12 cellular contexts compared by ENCODE assay signal in genomic region chr14:79280400-79280670, GRCh38.
A peak's percentile ranks its signal among the peaks of the same experiment; 100 is the strongest.
DNase-seq lines count a peak whose midpoint lies in the region; ATAC-seq and TF ChIP-seq lines count a peak whose summit lies in the region.
"Had no signal": no experiment of that assay in that cellular context is flagged by ENCODE, and none has a peak within 500 bp of the region (broad histone marks: within the 10 kb centered on the region; RNA-seq: fewer than 3 reads in every experiment).

No MANE protein-coding gene starts in this region.

- no peak overlapping the region for H4K5ac ChIP-seq in IMR-90 (ENCODE audit: low read depth, low read length)

- H3K4me2 ChIP-seq in IMR-90 (ENCODE audit: low read depth, low read length), result peak overlapping the region; percentile 89
- H3K4me2 ChIP-seq in mesenchymal stem cell (ENCODE audit: low read length, poor library complexity, severe bottlenecking), result peak overlapping the region; percentile 100
- H3K4me2 ChIP-seq: PC-9 had no signal

- no peak for TF ChIP-seq RAD21 in IMR-90 (IDR thresholded peaks at IDR 0.05; ENCODE audit: low read length)

- H4K20me1 ChIP-seq in IMR-90 (ENCODE audit: insufficient read depth, low read length), result no peaks in the 10 kb centered on the region

- H2BK12ac ChIP-seq in mesenchymal stem cell (ENCODE audit: low read length in 2 of 2), result no peak overlapping the region

- in situ Hi-C loops in IMR-90 (cut with MboI; ENCODE audit: low sequenced_read_pairs) (no loop called here), HAP-1 (cut with MboI; ENCODE audit: low sequenced_read_pairs) (no loop called here)

- H4K8ac ChIP-seq in IMR-90 (ENCODE audit: low read depth in 2 of 2, low read length in 2 of 2) (no peak overlapping the region), mesenchymal stem cell (ENCODE audit: low read length) (no peak overlapping the region)

- H3K4me3 ChIP-seq in IMR-90 (ENCODE audit: insufficient read depth, low read depth, low read length), result peak overlapping the region; percentile 88
- H3K4me3 ChIP-seq in coronary artery, result peak overlapping the region; percentile 70
- H3K4me3 ChIP-seq in mesenchymal stem cell (ENCODE audit: insufficient read depth in 1 of 2, low read depth in 1 of 2, low read length in 2 of 2), result no peak overlapping the region
- H3K4me3 ChIP-seq in stomach, result peak overlapping the region; percentile 59 to 62 (median 60)
- H3K4me3 ChIP-seq in HAP-1, result no peak overlapping the region
- H3K4me3 ChIP-seq: PC-9 had no signal

- H2BK5ac ChIP-seq in IMR-90 (ENCODE audit: low read depth, low read length, poor library complexity, severe bottlenecking) (no peak overlapping the region), mesenchymal stem cell (ENCODE audit: low read depth, low read length, poor library complexity, severe bottlenecking) (no peak overlapping the region)

- POLR2A ChIA-PET in IMR-90 (lab: Charles Lee; ENCODE audit: unreplicated experiment), result no interaction called here

- TF ChIP-seq POLR2A in IMR-90 (IDR thresholded peaks at IDR 0.05; ENCODE audit: low read depth, low read length), result no peak
- TF ChIP-seq POLR2A in stomach (IDR thresholded peaks at IDR 0.05), result no peak

- TF ChIP-seq CTCF in IMR-90 (conservative IDR thresholded peaks at IDR 0.05; ENCODE audit: low read depth, low read length) (no peak), coronary artery (IDR thresholded peaks at IDR 0.05) (no peak), stomach (IDR thresholded peaks at IDR 0.05) (no peak)

- H4K91ac ChIP-seq in IMR-90 (ENCODE audit: insufficient read depth, low read depth, low read length) (no peak overlapping the region), mesenchymal stem cell (ENCODE audit: low read length) (no peak overlapping the region)

- H3K27me3 ChIP-seq in IMR-90 (ENCODE audit: control insufficient read depth, insufficient read depth, low read length), result peaks cover 20% of the 10 kb centered on the region
- H3K27me3 ChIP-seq in mesenchymal stem cell (ENCODE audit: control insufficient read depth in 1 of 2, insufficient read depth in 1 of 2, low read length in 2 of 2), result peaks cover 49 to 72% of the 10 kb centered on the region in 2 experiments
- H3K27me3 ChIP-seq in stomach, result peaks cover 0 to 51% (median 19%) of the 10 kb centered on the region in 3 donors
- H3K27me3 ChIP-seq in HAP-1 (ENCODE audit: low read depth), result peaks cover 15% of the 10 kb centered on the region

- H3K4ac ChIP-seq in IMR-90 (ENCODE audit: low read depth, low read length), result no peak overlapping the region
- H3K4ac ChIP-seq in mesenchymal stem cell (ENCODE audit: low read depth in 1 of 2, low read length in 2 of 2), result no peak overlapping the region

- H3K79me1 ChIP-seq in IMR-90 (ENCODE audit: low read depth in 1 of 2, low read length in 2 of 2) (peaks cover 0 to 3% of the 10 kb centered on the region in 2 experiments; a peak in 1 of 4 replicates), mesenchymal stem cell (replicated peaks; ENCODE audit: low read length, poor library complexity, severe bottlenecking) (no peaks in the 10 kb centered on the region)

- no peak for DNase-seq in IMR-90
- DNase-seq in coronary artery (ENCODE audit: low spot score), result no peak
- no peak for DNase-seq in mesenchymal stem cell
- no peak for DNase-seq in stomach
- no peak for DNase-seq in NAMALWA (ENCODE audit: low spot score)
- DNase-seq in stimulated activated CD4-positive, alpha-beta T cell treated with anti-CD3 and anti-CD28 coated beads, Interleukin-4, amount 100 ng/mL, for 1 hour, result no peak
- no peak for DNase-seq in HAP-1 (ENCODE audit: low spot score in 2 of 2)
- DNase-seq: amniotic stem cell; DND-41; NCI-H1436 treated with DMSO at 0.1 percent for 48 hours; PC-9; stimulated activated naive CD8-positive, alpha-beta T cell treated with anti-CD3 and anti-CD28 coated beads, Interleukin-15, amount 100 ng/mL, for 72 hours had no signal

- 0% methylated on average over 1 of the region's 8 CpGs; no CpG with 5 or more reads in 1 of the 2 experiments for WGBS in IMR-90 (ENCODE audit: extremely low coverage in 2 of 2, insufficient read length in 1 of 2), 2 experiments
- 13% methylated on average over 8 of the region's 8 CpGs for WGBS in mesenchymal stem cell
- 4 to 10% (median 6%) methylated on average over 8 of the region's 8 CpGs for whole genome bisulfite sequencing in stomach, 5 donors

- no peaks in the 10 kb centered on the region for H3K9me3 ChIP-seq in IMR-90 (ENCODE audit: control insufficient read depth, insufficient read depth, low read length)
- no peaks in the 10 kb centered on the region for H3K9me3 ChIP-seq in mesenchymal stem cell (ENCODE audit: control insufficient read depth, low read length)
- no peaks in the 10 kb centered on the region for H3K9me3 ChIP-seq in stomach
- H3K9me3 ChIP-seq in HAP-1, result no peaks in the 10 kb centered on the region

- H2AK5ac ChIP-seq in IMR-90 (ENCODE audit: low read depth, low read length) (no peak overlapping the region), mesenchymal stem cell (ENCODE audit: low read length, severe bottlenecking) (no peak overlapping the region)

- no peak for TF ChIP-seq EP300 in stomach (IDR thresholded peaks at IDR 0.05)

- no peak overlapping the region for H2BK15ac ChIP-seq in IMR-90 (ENCODE audit: low read depth, low read length)
- no peak overlapping the region for H2BK15ac ChIP-seq in mesenchymal stem cell (ENCODE audit: low read depth, poor library complexity, severe bottlenecking)

- H2BK120ac ChIP-seq in IMR-90 (ENCODE audit: low read depth, low read length) (no peak overlapping the region), mesenchymal stem cell (ENCODE audit: low read depth, low read length) (no peak overlapping the region)

- no peak overlapping the region for H3K56ac ChIP-seq in IMR-90 (ENCODE audit: extremely low read depth, insufficient read depth, low read length)

- CTCF ChIA-PET in IMR-90 (lab: Yijun Ruan, JAX), result no interaction called here

- H2AFZ ChIP-seq in IMR-90 (replicated peaks; ENCODE audit: low read length, poor library complexity) (peak overlapping the region; percentile 78), mesenchymal stem cell (ENCODE audit: low read depth, low read length) (no peak overlapping the region)
- H2AFZ ChIP-seq: PC-9 had no signal

- H3K27ac ChIP-seq in IMR-90 (ENCODE audit: insufficient read depth, low read length), result no peak overlapping the region
- H3K27ac ChIP-seq in coronary artery, result no peak overlapping the region
- H3K27ac ChIP-seq in mesenchymal stem cell (ENCODE audit: low read length, poor library complexity, severe bottlenecking), result no peak overlapping the region
- peak overlapping the region in 2 of 5 donors; percentile 62 to 68 for H3K27ac ChIP-seq in stomach
- H3K27ac ChIP-seq: PC-9 had no signal

- intact Hi-C loops in IMR-90 (cut with micrococcal nuclease) (no loop called here), stomach (cut with DNase I; ENCODE audit: low total_unique reads) (no loop called here)

- no TSS peak for BruUV-seq in IMR-90 (replicated peaks; lab: Mats Ljungman, UMichigan)

- H3K9ac ChIP-seq in IMR-90 (ENCODE audit: low read depth, low read length) (peak overlapping the region; percentile 2; the same call in 1 of the 2 replicates), mesenchymal stem cell (ENCODE audit: low read length) (no peak overlapping the region)

- H3K4me1 ChIP-seq in IMR-90 (ENCODE audit: control insufficient read depth, insufficient read depth, low read length) (peaks cover 1% of the 10 kb centered on the region; the same call in 1 of the 2 replicates), mesenchymal stem cell (ENCODE audit: control insufficient read depth, insufficient read depth, low read depth, low read length) (peaks cover 13% of the 10 kb centered on the region), stomach (peaks cover 16 to 35% (median 30%) of the 10 kb centered on the region in 4 donors), HAP-1 (no peaks in the 10 kb centered on the region)

- H3K23ac ChIP-seq in IMR-90 (ENCODE audit: low read depth, low read length), result 0 out of 2 replicates have a peak overlapping the region, but pooled peaks have one; percentile 50
- no peak overlapping the region for H3K23ac ChIP-seq in mesenchymal stem cell (ENCODE audit: low read length in 2 of 2)

- dilution Hi-C loops in IMR-90 (cut with HindIII; ENCODE audit: low sequenced_read_pairs, unreplicated experiment), result no loop called here

- peaks cover 5% of the 10 kb centered on the region; the same call in 1 of the 2 replicates for H3K9me1 ChIP-seq in IMR-90 (ENCODE audit: insufficient read depth, low read length)

- H3K18ac ChIP-seq in IMR-90 (ENCODE audit: low read depth, low read length), result no peak overlapping the region
- no peak overlapping the region for H3K18ac ChIP-seq in mesenchymal stem cell (ENCODE audit: low read depth in 1 of 2, low read length in 2 of 2)

- ATAC-seq in IMR-90 (ENCODE audit: low read depth), result no peak
- ATAC-seq: stimulated activated naive CD8-positive, alpha-beta T cell treated with anti-CD3 and anti-CD28 coated beads, Interleukin-15, amount 100 ng/mL, for 72 hours had no signal

- H3K14ac ChIP-seq in IMR-90 (replicated peaks; ENCODE audit: low read depth, low read length), result no peak overlapping the region
- no peak overlapping the region for H3K14ac ChIP-seq in mesenchymal stem cell (ENCODE audit: low read length in 2 of 2)

- H2AK9ac ChIP-seq in IMR-90 (replicated peaks; ENCODE audit: low read depth, low read length, poor library complexity), result no peak overlapping the region

- H3K36me3 ChIP-seq in IMR-90 (ENCODE audit: control insufficient read depth, insufficient read depth, low read length) (no peaks in the 10 kb centered on the region), mesenchymal stem cell (ENCODE audit: control insufficient read depth in 1 of 2, insufficient read depth in 2 of 2, low read depth in 1 of 2, low read length in 2 of 2) (no peaks in the 10 kb centered on the region), stomach (no peaks in the 10 kb centered on the region), HAP-1 (replicated peaks) (no peaks in the 10 kb centered on the region)

- H2BK20ac ChIP-seq in IMR-90 (ENCODE audit: low read depth, low read length), result no peak overlapping the region

TF ChIP-seq in IMR-90, 13 proteins besides CTCF, POLR2A, EP300 and RAD21 (continues in another document):
- no peak for TF ChIP-seq BHLHE40 (IDR thresholded peaks at IDR 0.05; ENCODE audit: low read depth, low read length)
- TF ChIP-seq CEBPB (IDR thresholded peaks at IDR 0.05; ENCODE audit: low read depth, low read length), result no peak
- no peak for TF ChIP-seq USF2 (IDR thresholded peaks at IDR 0.05; ENCODE audit: low read depth, low read length)
- no peak for TF ChIP-seq RCOR1 (IDR thresholded peaks at IDR 0.05; ENCODE audit: insufficient replicate concordance, low read length)
- no peak for TF ChIP-seq FOS (IDR thresholded peaks at IDR 0.05; ENCODE audit: low read depth, low read length)
- no peak for TF ChIP-seq MAFK (IDR thresholded peaks at IDR 0.05; ENCODE audit: low read depth, low read length)

Comparison
In these comparisons a context has a peak if more than half of its experiments do, and no peak if none do; other contexts are left out.
1. H3K4me3 ChIP-seq: peak in IMR-90 (single experiment), coronary artery (single experiment) and stomach (4 of 4); none in mesenchymal stem cell (0 of 2) and HAP-1 (single experiment).